ENCODE assay signal across 8 cellular contexts in genomic region chr10:100346351-100346764, GRCh38. TPM values are rescaled to one million over a fixed set of nuclear protein-coding genes. Genes with fewer than 3 reads are reported as not detected.
DNase-seq lines count a peak whose midpoint lies in the region; ATAC-seq and TF ChIP-seq lines count a peak whose summit lies in the region.

No MANE protein-coding gene starts in this region.

- no peak overlapping the region for H3K27ac ChIP-seq in urinary bladder (ENCODE audit: low read depth)

- H3K36me3 ChIP-seq in urinary bladder (ENCODE audit: insufficient read depth): no peaks in the 10 kb centered on the region

- WGBS in urinary bladder: under 1% methylated on average over 36 of the region's 36 CpGs

- peak overlapping the region; percentile 91 for H3K27ac Mint-ChIP-seq in activated naive CD8-positive, alpha-beta T cell treated with anti-CD3 and anti-CD28 coated beads, Interleukin-2, amount 50 U/mL, for 24 hours
- H3K27ac Mint-ChIP-seq in progenitor cell of endocrine pancreas: peak overlapping the region; percentile 89

- intact Hi-C loops in left cardiac atrium (cut with DNase I): no loop called here

- H3K4me1 ChIP-seq in urinary bladder (ENCODE audit: insufficient read depth): no peaks in the 10 kb centered on the region

- peaks cover 39% of the 10 kb centered on the region for H3K36me3 Mint-ChIP-seq in activated naive CD8-positive, alpha-beta T cell treated with anti-CD3 and anti-CD28 coated beads, Interleukin-2, amount 50 U/mL, for 24 hours (ENCODE audit: low read depth)
- H3K36me3 Mint-ChIP-seq in progenitor cell of endocrine pancreas (ENCODE audit: insufficient read depth): peaks cover 17% of the 10 kb centered on the region

- no peaks in the 10 kb centered on the region for H3K9me3 Mint-ChIP-seq in activated naive CD8-positive, alpha-beta T cell treated with anti-CD3 and anti-CD28 coated beads, Interleukin-2, amount 50 U/mL, for 24 hours
- H3K9me3 Mint-ChIP-seq in progenitor cell of endocrine pancreas (ENCODE audit: low read depth): no peaks in the 10 kb centered on the region

- peaks cover 48% of the 10 kb centered on the region for H3K4me1 Mint-ChIP-seq in activated naive CD8-positive, alpha-beta T cell treated with anti-CD3 and anti-CD28 coated beads, Interleukin-2, amount 50 U/mL, for 24 hours
- H3K4me1 Mint-ChIP-seq in progenitor cell of endocrine pancreas (ENCODE audit: low read depth): peaks cover 50% of the 10 kb centered on the region

- peak overlapping the region; percentile 95 for H3K4me3 Mint-ChIP-seq in activated naive CD8-positive, alpha-beta T cell treated with anti-CD3 and anti-CD28 coated beads, Interleukin-2, amount 50 U/mL, for 24 hours
- H3K4me3 Mint-ChIP-seq in progenitor cell of endocrine pancreas (ENCODE audit: low read depth): peak overlapping the region; percentile 95

- peak overlapping the region; percentile 63 for H3K4me3 ChIP-seq in urinary bladder (ENCODE audit: low read depth, low read length)

- no peaks in the 10 kb centered on the region for H3K27me3 Mint-ChIP-seq in activated naive CD8-positive, alpha-beta T cell treated with anti-CD3 and anti-CD28 coated beads, Interleukin-2, amount 50 U/mL, for 24 hours
- H3K27me3 Mint-ChIP-seq in progenitor cell of endocrine pancreas: no peaks in the 10 kb centered on the region

- peak; percentile 52 for ATAC-seq in GM21447 (IDR thresholded peaks at IDR 0.05; ENCODE audit: unreplicated experiment)
- peak; percentile 74 for ATAC-seq in activated naive CD8-positive, alpha-beta T cell treated with anti-CD3 and anti-CD28 coated beads, Interleukin-2, amount 50 U/mL, for 24 hours
- ATAC-seq in left cardiac atrium: peak; percentile 64 to 85

- no peak for TF ChIP-seq CTCF in progenitor cell of endocrine pancreas (IDR thresholded peaks at IDR 0.05; ENCODE audit: unreplicated experiment)

- peak; percentile 82 for DNase-seq in DMS53 (lab: John Stamatoyannopoulos, UW)
- peak; percentile 66 for DNase-seq in HuH-7.5 (ENCODE audit: low spot score)
- peak; percentile 92 for DNase-seq in SK-N-DZ (ENCODE audit: low spot score)
- peak; percentile 89 for DNase-seq in activated naive CD8-positive, alpha-beta T cell treated with anti-CD3 and anti-CD28 coated beads, Interleukin-2, amount 50 U/mL, for 24 hours
- peak; percentile 78 for DNase-seq in left cardiac atrium
- DNase-seq in progenitor cell of endocrine pancreas (ENCODE audit: low spot score, unreplicated experiment): peak; percentile 54

RNA-seq across cellular contexts. Expression of gene SCD, which starts 0.7 kb away (rescaled TPM):
- 280 and 284 TPM in 2 replicates for polyA plus RNA-seq in SK-N-DZ (2014; cell fraction: cytosol; rRNA removed)
- 87.8 and 102 TPM in 2 replicates for polyA plus RNA-seq in SK-N-DZ (2014; cell fraction: nucleus; rRNA removed)
- 100 to 1,000 TPM; 197 to 969 TPM for total RNA-seq in left cardiac atrium
- total RNA-seq in progenitor cell of endocrine pancreas: 281 and 309 TPM in 2 replicates
- total RNA-seq in urinary bladder: 35.2 TPM
- polyA plus RNA-seq in urinary bladder: 66.4 TPM

RNA-seq across cellular contexts. Expression of gene PKD2L1, which starts 16.3 kb away (rescaled TPM):
- polyA plus RNA-seq in SK-N-DZ (2014; cell fraction: cytosol; rRNA removed): not detected in 2 replicates
- 0.13 and 0.66 TPM in 2 replicates for polyA plus RNA-seq in SK-N-DZ (2014; cell fraction: nucleus; rRNA removed)
- under 1 TPM in 1 of 2 donors, not detected in 1; 0.44 TPM for total RNA-seq in left cardiac atrium
- total RNA-seq in progenitor cell of endocrine pancreas: 0.38 TPM in 1 of 2 replicates, not detected in the other
- total RNA-seq in urinary bladder: not detected
- polyA plus RNA-seq in urinary bladder: not detected

RNA-seq across cellular contexts. Expression of gene BLOC1S2, which starts 59.9 kb away (rescaled TPM):
- polyA plus RNA-seq in SK-N-DZ (2014; cell fraction: cytosol; rRNA removed): 75.8 and 80.8 TPM in 2 replicates
- 33.8 and 47.1 TPM in 2 replicates for polyA plus RNA-seq in SK-N-DZ (2014; cell fraction: nucleus; rRNA removed)
- total RNA-seq in left cardiac atrium (10 to 100 TPM; 19.9 to 23.6 TPM), progenitor cell of endocrine pancreas (28.7 and 31.6 TPM in 2 replicates), urinary bladder (28.6 TPM)
- polyA plus RNA-seq in urinary bladder: 22.4 TPM
